In genomic region chr3:32198011-32198410, GRCh38 we compare ENCODE assay signal across 24 cellular contexts.
"Had no signal": no experiment of that assay in that cellular context is flagged by ENCODE, and none has a peak within 500 bp of the region (broad histone marks: within the 10 kb centered on the region; RNA-seq: fewer than 3 reads in every experiment).

No MANE protein-coding gene starts in this region.

- DNase-seq: stimulated activated CD4-positive, alpha-beta T cell treated with anti-CD3 and anti-CD28 coated beads, Interleukin-2, amount 100 ng/mL, for 48 hours; stimulated activated CD4-positive, alpha-beta T cell treated with anti-CD3 and anti-CD28 coated beads, Interleukin-4, amount 100 ng/mL, for 1 hour; stimulated activated CD4-positive, alpha-beta T cell treated with anti-CD3 and anti-CD28 coated beads, Interleukin-4, amount 100 ng/mL, for 24 hours; stimulated activated CD4-positive, alpha-beta T cell treated with anti-CD3 and anti-CD28 coated beads, Interleukin-4, amount 100 ng/mL, for 4 hours; stimulated activated CD8-positive, alpha-beta memory T cell treated with anti-CD3 and anti-CD28 coated beads, Interleukin-4, amount 100 ng/mL, for 48 hours; stimulated activated naive B cell treated with anti-CD40 and anti-IgM and Interleukin-4, amounts not matched to agents 10 μg/mL and 1 μg/mL and 100 μg/mL, for 72 hours; stimulated activated naive CD4-positive, alpha-beta T cell; stimulated activated naive CD4-positive, alpha-beta T cell treated with Interleukin-2 at 50 U/mL for 16 hours; stimulated activated naive CD8-positive, alpha-beta T cell treated with anti-CD3 and anti-CD28 coated beads, Interleukin-15, amount 100 ng/mL, for 72 hours; stimulated activated naive CD8-positive, alpha-beta T cell treated with anti-CD3 and anti-CD28 coated beads, Interleukin-15, Interleukin-2, amounts not matched to agents 100 U/mL and 50 U/mL, for 24 hours; stomach; substantia nigra; testis; thyroid gland; tibial artery; transverse colon; trophoblast cell; upper lobe of left lung; upper lobe of right lung; uterus had no signal

- H3K27me3 Mint-ChIP-seq: stimulated activated naive B cell treated with anti-CD40 and anti-IgM and Interleukin-4, amounts not matched to agents 10 μg/mL and 1 μg/mL and 100 μg/mL, for 72 hours; type B pancreatic cell had no signal

- ATAC-seq: stimulated activated effector memory CD8-positive, alpha-beta T cell treated with anti-CD3 and anti-CD28 coated beads, Interleukin-12 subunit alpha, Interleukin-12 subunit beta, amount 100 ng/mL, for 72 hours; stimulated activated naive CD8-positive, alpha-beta T cell treated with anti-CD3 and anti-CD28 coated beads, Interleukin-15, amount 100 ng/mL, for 72 hours; stimulated activated naive CD8-positive, alpha-beta T cell treated with anti-CD3 and anti-CD28 coated beads, Interleukin-15, Interleukin-2, amounts not matched to agents 100 U/mL and 50 U/mL, for 24 hours; upper lobe of right lung had no signal

- H3K9me3 Mint-ChIP-seq: stimulated activated effector memory CD8-positive, alpha-beta T cell treated with anti-CD3 and anti-CD28 coated beads, Interleukin-12 subunit alpha, Interleukin-12 subunit beta, amount 100 ng/mL, for 72 hours; stimulated activated memory B cell treated with anti-CD40 and anti-IgM and Interleukin-4, amounts not matched to agents 10 μg/mL and 1 μg/mL and 100 μg/mL, for 72 hours; stimulated activated naive B cell treated with anti-CD40 and anti-IgM and Interleukin-4, amounts not matched to agents 10 μg/mL and 1 μg/mL and 100 μg/mL, for 72 hours; stimulated activated naive CD8-positive, alpha-beta T cell treated with anti-CD3 and anti-CD28 coated beads, Interleukin-15, amount 100 ng/mL, for 72 hours; stimulated activated naive CD8-positive, alpha-beta T cell treated with anti-CD3 and anti-CD28 coated beads, Interleukin-15, Interleukin-2, amounts not matched to agents 100 ng/mL and 50 ng/mL, for 24 hours; type B pancreatic cell had no signal

- H3K36me3 Mint-ChIP-seq: stimulated activated effector memory CD8-positive, alpha-beta T cell treated with anti-CD3 and anti-CD28 coated beads, Interleukin-12 subunit alpha, Interleukin-12 subunit beta, amount 100 ng/mL, for 72 hours; stimulated activated memory B cell treated with anti-CD40 and anti-IgM and Interleukin-4, amounts not matched to agents 10 μg/mL and 1 μg/mL and 100 μg/mL, for 72 hours; stimulated activated naive B cell treated with anti-CD40 and anti-IgM and Interleukin-4, amounts not matched to agents 10 μg/mL and 1 μg/mL and 100 μg/mL, for 72 hours; type B pancreatic cell had no signal

- H3K4me1 Mint-ChIP-seq: stimulated activated effector memory CD8-positive, alpha-beta T cell treated with anti-CD3 and anti-CD28 coated beads, Interleukin-12 subunit alpha, Interleukin-12 subunit beta, amount 100 ng/mL, for 72 hours; stimulated activated naive CD8-positive, alpha-beta T cell treated with anti-CD3 and anti-CD28 coated beads, Interleukin-15, amount 100 ng/mL, for 72 hours had no signal

- H3K27ac Mint-ChIP-seq: stimulated activated effector memory CD8-positive, alpha-beta T cell treated with anti-CD3 and anti-CD28 coated beads, Interleukin-12 subunit alpha, Interleukin-12 subunit beta, amount 100 ng/mL, for 72 hours; stimulated activated memory B cell treated with anti-CD40 and anti-IgM and Interleukin-4, amounts not matched to agents 10 μg/mL and 1 μg/mL and 100 μg/mL, for 72 hours; stimulated activated naive B cell treated with anti-CD40 and anti-IgM and Interleukin-4, amounts not matched to agents 10 μg/mL and 1 μg/mL and 100 μg/mL, for 72 hours; stimulated activated naive CD8-positive, alpha-beta T cell treated with anti-CD3 and anti-CD28 coated beads, Interleukin-15, amount 100 ng/mL, for 72 hours; stimulated activated naive CD8-positive, alpha-beta T cell treated with anti-CD3 and anti-CD28 coated beads, Interleukin-15, Interleukin-2, amounts not matched to agents 100 ng/mL and 50 ng/mL, for 24 hours; type B pancreatic cell had no signal

- H3K4me3 Mint-ChIP-seq: stimulated activated effector memory CD8-positive, alpha-beta T cell treated with anti-CD3 and anti-CD28 coated beads, Interleukin-12 subunit alpha, Interleukin-12 subunit beta, amount 100 ng/mL, for 72 hours; stimulated activated memory B cell treated with anti-CD40 and anti-IgM and Interleukin-4, amounts not matched to agents 10 μg/mL and 1 μg/mL and 100 μg/mL, for 72 hours; stimulated activated naive B cell treated with anti-CD40 and anti-IgM and Interleukin-4, amounts not matched to agents 10 μg/mL and 1 μg/mL and 100 μg/mL, for 72 hours; stimulated activated naive CD8-positive, alpha-beta T cell treated with anti-CD3 and anti-CD28 coated beads, Interleukin-15, amount 100 ng/mL, for 72 hours; stimulated activated naive CD8-positive, alpha-beta T cell treated with anti-CD3 and anti-CD28 coated beads, Interleukin-15, Interleukin-2, amounts not matched to agents 100 ng/mL and 50 ng/mL, for 24 hours; type B pancreatic cell had no signal
